In the genomic region with DNA sequence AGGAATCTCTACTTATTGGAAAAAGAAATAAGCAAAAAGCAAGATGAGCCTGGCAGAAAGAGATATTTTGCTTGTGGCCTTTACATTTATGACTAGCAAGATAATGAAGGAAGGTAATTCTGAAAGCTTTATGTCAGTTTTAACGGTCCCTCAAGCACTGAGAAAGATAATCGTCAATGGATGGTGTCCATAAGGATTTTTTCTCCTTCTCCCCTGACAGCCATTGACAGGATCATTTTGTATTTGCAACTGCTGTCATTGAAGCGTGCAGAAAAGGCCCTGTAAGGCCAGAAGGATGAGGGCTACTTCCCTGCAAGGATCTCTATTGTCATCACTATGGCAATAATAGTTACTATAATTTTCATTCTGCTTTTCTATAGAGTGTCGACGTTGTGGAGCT, we compare ENCODE assay signal across 30 cellular contexts. TPM values are rescaled to one million over a fixed set of nuclear protein-coding genes. Genes with fewer than 3 reads are reported as not detected.
DNase-seq lines count a peak whose midpoint lies in the region; ATAC-seq and TF ChIP-seq lines count a peak whose summit lies in the region.
"Had no signal": no experiment of that assay in that cellular context is flagged by ENCODE, and none has a peak within 500 bp of the region (broad histone marks: within the 10 kb centered on the region; RNA-seq: fewer than 3 reads in every experiment).

No MANE protein-coding gene starts in this region.

- H3K27ac Mint-ChIP-seq in naive thymus-derived CD4-positive, alpha-beta T cell: no peak overlapping the region
- H3K27ac Mint-ChIP-seq: dendritic cell treated with granulocyte-macrophage colony-stimulating factor and Interleukin-4, amounts not matched to agents 40 ng/mL and 50 ng/mL, for 4 days; T-helper 1 cell treated with Interleukin-12 subunit alpha and Interleukin-12 subunit beta and Interleukin-4 antibody, amounts not matched to agents 30 μg/mL and 1 μg/mL, for 36 hours had no signal

- H3K4me1 ChIP-seq in naive thymus-derived CD4-positive, alpha-beta T cell (ENCODE audit: control insufficient read depth in 2 of 2, insufficient read depth in 2 of 2, low read length in 2 of 2): peaks cover 3 to 9% of the 10 kb centered on the region in 2 donors
- H3K4me1 ChIP-seq in parathyroid adenoma: peaks cover 9% of the 10 kb centered on the region
- H3K4me1 ChIP-seq: psoas muscle had no signal

- no peaks in the 10 kb centered on the region for H3K79me2 ChIP-seq in parathyroid adenoma
- H3K79me2 ChIP-seq: hepatocyte had no signal

- DNase-seq in NCI-H1417 (lab: John Stamatoyannopoulos, UW) (peak in 2 of 3 experiments; percentile 30 to 66), NCI-H1417 treated with DMSO at 0.1 percent for 48 hours (lab: John Stamatoyannopoulos, UW) (no peak), NCI-H2227 treated with DMSO at 0.1 percent for 48 hours (lab: John Stamatoyannopoulos, UW) (peak; percentile 15), inferior parietal cortex (ENCODE audit: extremely low spot score) (no peak), glomerular visceral epithelial cell (ENCODE audit: extremely low spot score) (no peak), GM10266 (ENCODE audit: extremely low spot score) (no peak)
- no peak for DNase-seq in naive thymus-derived CD4-positive, alpha-beta T cell
- DNase-seq: activated CD4-positive, alpha-beta T cell treated with anti-CD3 and anti-CD28 coated beads, Interleukin-2, amount 50 U/mL, for 48 hours; esophagus squamous epithelium; foreskin melanocyte; immature natural killer cell; mesendoderm; NCI-H2029; NCI-H446; NCI-H774; psoas muscle; RPMI8226; stimulated activated CD4-positive, alpha-beta T cell treated with anti-CD3 and anti-CD28 coated beads, Interleukin-15, amount 100 ng/mL, for 24 hours; stimulated activated naive CD4-positive, alpha-beta T cell; testis had no signal

- POLR2A ChIA-PET in naive thymus-derived CD4-positive, alpha-beta T cell (lab: Charles Lee): interaction anchor here (0.5 kb wide), 1 partner anchor 630 kb away, joined by 3 read pairs; no protein-coding TSS in a partner anchor

- peaks cover 0 to 3% (median 0%) of the 10 kb centered on the region in 11 donors for H3K9me3 Mint-ChIP-seq in naive thymus-derived CD4-positive, alpha-beta T cell
- H3K9me3 Mint-ChIP-seq: activated naive CD4-positive, alpha-beta T cell treated with anti-CD3 and anti-CD28 coated beads, Interleukin-2, amount 50 U/mL, for 72 hours; dendritic cell treated with granulocyte-macrophage colony-stimulating factor and Interleukin-4, amounts not matched to agents 40 ng/mL and 50 ng/mL, for 4 days; T-helper 1 cell treated with Interleukin-12 subunit alpha and Interleukin-12 subunit beta and Interleukin-4 antibody, amounts not matched to agents 30 μg/mL and 1 μg/mL, for 36 hours had no signal

- H3K4me3 ChIP-seq in naive thymus-derived CD4-positive, alpha-beta T cell (ENCODE audit: low read length): no peak overlapping the region
- H3K4me3 ChIP-seq in parathyroid adenoma (ENCODE audit: low read depth, low read length): no peak overlapping the region

- peak overlapping the region in 6 of 10 donors; percentile 80 to 96 (median 88) for H3K4me3 Mint-ChIP-seq in naive thymus-derived CD4-positive, alpha-beta T cell

- no peak overlapping the region for H3K9ac ChIP-seq in parathyroid adenoma

- intact Hi-C loops in naive thymus-derived CD4-positive, alpha-beta T cell (cut with micrococcal nuclease): loop anchor here (2.0 to 10.0 kb wide), 4 partner anchors 309 to 1431 kb away; a partner anchor contains a TSS

- CTCF ChIA-PET in naive thymus-derived CD4-positive, alpha-beta T cell (lab: Charles Lee): no interaction called here

- no peak for ATAC-seq in naive thymus-derived CD4-positive, alpha-beta T cell
- ATAC-seq: activated CD4-positive, CD25-positive, alpha-beta regulatory T cell treated with anti-CD3 and anti-CD28 coated beads, Interleukin-2, amount 50 U/mL, for 24 hours had no signal

- no peaks in the 10 kb centered on the region for H3K27me3 ChIP-seq in naive thymus-derived CD4-positive, alpha-beta T cell (ENCODE audit: control insufficient read depth in 2 of 2, insufficient read depth in 2 of 2, low read length in 2 of 2)
- no peaks in the 10 kb centered on the region for H3K27me3 ChIP-seq in parathyroid adenoma (ENCODE audit: control insufficient read depth, insufficient read depth, low read length)
- H3K27me3 ChIP-seq: ascending aorta, esophagus squamous epithelium, testis, vagina had no signal

- H3K9me3 ChIP-seq in naive thymus-derived CD4-positive, alpha-beta T cell (ENCODE audit: control insufficient read depth in 2 of 3, low read length in 3 of 3): no peaks in the 10 kb centered on the region
- H3K9me3 ChIP-seq in parathyroid adenoma (ENCODE audit: control insufficient read depth, low read length): no peaks in the 10 kb centered on the region
- H3K9me3 ChIP-seq: ascending aorta, esophagus squamous epithelium, HAP-1, psoas muscle, testis, vagina had no signal

- H3K4me1 Mint-ChIP-seq in naive thymus-derived CD4-positive, alpha-beta T cell: peaks cover 18 to 27% (median 20%) of the 10 kb centered on the region in 7 donors

- H2AFZ ChIP-seq in parathyroid adenoma: peak overlapping the region; percentile 14

- TF ChIP-seq CTCF in parathyroid adenoma (IDR thresholded peaks at IDR 0.05) (no peak), GM10266 (IDR thresholded peaks at IDR 0.05; ENCODE audit: control insufficient read depth, insufficient read depth, low read depth, missing control alignments) (no peak)

- no peak overlapping the region for H3K4me2 ChIP-seq in parathyroid adenoma (ENCODE audit: low read length)

- no peaks in the 10 kb centered on the region for H3K36me3 ChIP-seq in naive thymus-derived CD4-positive, alpha-beta T cell (ENCODE audit: control insufficient read depth in 2 of 3, insufficient read depth in 3 of 3, low read length in 3 of 3)
- no peaks in the 10 kb centered on the region for H3K36me3 ChIP-seq in parathyroid adenoma (ENCODE audit: control insufficient read depth, insufficient read depth, low read length)
- H3K36me3 ChIP-seq: ascending aorta, esophagus squamous epithelium, HAP-1, vagina had no signal

- no peak overlapping the region for H3K27ac ChIP-seq in naive thymus-derived CD4-positive, alpha-beta T cell (ENCODE audit: low read depth, low read length)
- H3K27ac ChIP-seq in parathyroid adenoma: no peak overlapping the region
- H3K27ac ChIP-seq: 22Rv1, ascending aorta, esophagus squamous epithelium, hepatocyte, psoas muscle, testis, vagina had no signal

- no peaks in the 10 kb centered on the region for H3K36me3 Mint-ChIP-seq in naive thymus-derived CD4-positive, alpha-beta T cell
- H3K36me3 Mint-ChIP-seq: activated naive CD4-positive, alpha-beta T cell treated with anti-CD3 and anti-CD28 coated beads, Interleukin-2, amount 50 U/mL, for 72 hours had no signal

- H3K27me3 Mint-ChIP-seq in naive thymus-derived CD4-positive, alpha-beta T cell: peaks cover 9 to 34% (median 22%) of the 10 kb centered on the region in 5 donors

RNA-seq across cellular contexts. Expression of a gene that starts 1.0 kb away (rescaled TPM):
- 1 to 10 TPM in 1 of 5 experiments, under 1 TPM in 4; 0.22 to 1.0 (median 0.43) TPM for total RNA-seq in naive thymus-derived CD4-positive, alpha-beta T cell
- polyA plus RNA-seq in naive thymus-derived CD4-positive, alpha-beta T cell: under 1 TPM in 1 of 2 donors, not detected in 1; 0.30 TPM
- total RNA-seq: ascending aorta had no signal
- polyA plus RNA-seq: hepatocyte, immature natural killer cell had no signal

Comparison
In these comparisons a context has a peak if more than half of its experiments do, and no peak if none do; other contexts are left out.
1. DNase-seq: peak in NCI-H1417 (2 of 3) and NCI-H2227 treated with DMSO at 0.1 percent for 48 hours (single experiment); none in NCI-H1417 treated with DMSO at 0.1 percent for 48 hours (single experiment), naive thymus-derived CD4-positive, alpha-beta T cell (0 of 9), inferior parietal cortex (single experiment), glomerular visceral epithelial cell (single experiment) and GM10266 (single experiment).